17 cellular contexts compared by ENCODE assay signal in genomic region chr1:45346473-45346872, GRCh38. TPM values are rescaled to one million over a fixed set of nuclear protein-coding genes. Genes with fewer than 3 reads are reported as not detected.
"Had no signal": no experiment of that assay in that cellular context is flagged by ENCODE, and none has a peak within 500 bp of the region (broad histone marks: within the 10 kb centered on the region; RNA-seq: fewer than 3 reads in every experiment).

No MANE protein-coding gene starts in this region.

- H3K4me1 ChIP-seq: neural progenitor cell had no signal

- H3K36me3 ChIP-seq: neural progenitor cell had no signal

- H3K4me3 Mint-ChIP-seq: activated naive CD4-positive, alpha-beta T cell treated with anti-CD3 and anti-CD28 coated beads, Interleukin-2, amount 50 U/mL, for 24 hours; neural progenitor cell; type B pancreatic cell had no signal

- ATAC-seq: left ventricle myocardium superior had no signal

- H3K9me3 ChIP-seq: prostate gland, right atrium auricular region, stomach had no signal

- H3K27ac ChIP-seq: cardiac muscle cell, neural progenitor cell, prostate gland, right atrium auricular region, skin epidermis, stomach had no signal

- H3K9ac ChIP-seq: neural progenitor cell had no signal

- H3K27me3 Mint-ChIP-seq: activated naive CD4-positive, alpha-beta T cell treated with anti-CD3 and anti-CD28 coated beads, Interleukin-2, amount 50 U/mL, for 24 hours; type B pancreatic cell had no signal

- H3K27ac Mint-ChIP-seq: activated T-helper 2 cell treated with anti-CD3 and anti-CD28 coated beads, Interferon-gamma antibody, Interleukin-2, Interleukin-4, amounts not matched to agents 10 μg/mL and 5 μg/mL and 100 μg/mL, durations not matched to agents 14 hours and 24 hours and 36 hours; neural progenitor cell; type B pancreatic cell had no signal

- H3K4me3 ChIP-seq: cardiac muscle cell, neural progenitor cell, prostate gland, right atrium auricular region, skin epidermis, stomach had no signal

- H3K27me3 ChIP-seq: cardiac muscle cell, neural progenitor cell, right atrium auricular region, stomach had no signal

- DNase-seq: activated CD4-positive, alpha-beta T cell treated with anti-CD3 and anti-CD28 coated beads, Interleukin-2, amount 50 U/mL, for 1 hour; activated T-cell treated with anti-CD3 and anti-CD28 coated beads for 4 hours; amygdala; dermis blood vessel endothelial cell; effector memory CD4-positive, alpha-beta T cell; left ventricle myocardium superior; stimulated activated CD4-positive, alpha-beta T cell treated with anti-CD3 and anti-CD28 coated beads, Interleukin-2, amount 100 ng/mL, for 48 hours; stomach had no signal

- H3K9me3 Mint-ChIP-seq: activated naive CD4-positive, alpha-beta T cell treated with anti-CD3 and anti-CD28 coated beads, Interleukin-2, amount 50 U/mL, for 24 hours; activated T-helper 2 cell treated with anti-CD3 and anti-CD28 coated beads, Interferon-gamma antibody, Interleukin-2, Interleukin-4, amounts not matched to agents 10 μg/mL and 5 μg/mL and 100 μg/mL, durations not matched to agents 14 hours and 24 hours and 36 hours; neural progenitor cell; type B pancreatic cell had no signal

RNA-seq across cellular contexts. Expression of gene HPDL, which starts 19.8 kb away (rescaled TPM):
- total RNA-seq: left ventricle myocardium superior, myocyte, right atrium auricular region had no signal
